Comparison of ENCODE assay signal across 1 cellular context in the genomic region with DNA sequence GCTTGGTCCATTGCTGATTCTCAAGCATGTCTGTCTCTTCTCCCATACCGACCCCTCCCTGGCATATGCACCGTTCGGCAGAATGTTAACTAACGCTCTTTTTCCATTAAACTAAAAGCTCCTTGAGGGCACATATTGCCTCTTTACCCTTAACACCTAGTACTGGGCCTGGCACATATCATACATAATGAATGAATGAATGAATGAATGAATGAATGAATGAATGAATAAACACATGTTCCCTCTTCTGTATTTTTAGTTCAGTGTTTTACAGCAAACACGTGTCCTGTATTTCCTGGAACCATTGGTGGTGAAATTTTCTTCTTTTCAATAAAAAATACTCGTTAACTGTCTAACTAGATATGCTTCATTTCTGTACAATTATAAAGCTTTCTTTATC.
TF ChIP-seq lines count a peak whose summit lies in the region.

No MANE protein-coding gene starts in this region.

TF ChIP-seq in GM12891, 5 proteins besides CTCF, POLR2A, EP300 and RAD21 (continued from another document):
- TF ChIP-seq PAX5 (IDR thresholded peaks at IDR 0.05; ENCODE audit: insufficient read depth, low read length, severe bottlenecking) = no peak
- TF ChIP-seq SPI1 (IDR thresholded peaks at IDR 0.05; ENCODE audit: low read depth, low read length) = no peak
- no peak for TF ChIP-seq POLR2AphosphoS5 (IDR thresholded peaks at IDR 0.05; ENCODE audit: low read depth, low read length)
